Comparison of ENCODE assay signal across 8 cellular contexts in the genomic region with DNA sequence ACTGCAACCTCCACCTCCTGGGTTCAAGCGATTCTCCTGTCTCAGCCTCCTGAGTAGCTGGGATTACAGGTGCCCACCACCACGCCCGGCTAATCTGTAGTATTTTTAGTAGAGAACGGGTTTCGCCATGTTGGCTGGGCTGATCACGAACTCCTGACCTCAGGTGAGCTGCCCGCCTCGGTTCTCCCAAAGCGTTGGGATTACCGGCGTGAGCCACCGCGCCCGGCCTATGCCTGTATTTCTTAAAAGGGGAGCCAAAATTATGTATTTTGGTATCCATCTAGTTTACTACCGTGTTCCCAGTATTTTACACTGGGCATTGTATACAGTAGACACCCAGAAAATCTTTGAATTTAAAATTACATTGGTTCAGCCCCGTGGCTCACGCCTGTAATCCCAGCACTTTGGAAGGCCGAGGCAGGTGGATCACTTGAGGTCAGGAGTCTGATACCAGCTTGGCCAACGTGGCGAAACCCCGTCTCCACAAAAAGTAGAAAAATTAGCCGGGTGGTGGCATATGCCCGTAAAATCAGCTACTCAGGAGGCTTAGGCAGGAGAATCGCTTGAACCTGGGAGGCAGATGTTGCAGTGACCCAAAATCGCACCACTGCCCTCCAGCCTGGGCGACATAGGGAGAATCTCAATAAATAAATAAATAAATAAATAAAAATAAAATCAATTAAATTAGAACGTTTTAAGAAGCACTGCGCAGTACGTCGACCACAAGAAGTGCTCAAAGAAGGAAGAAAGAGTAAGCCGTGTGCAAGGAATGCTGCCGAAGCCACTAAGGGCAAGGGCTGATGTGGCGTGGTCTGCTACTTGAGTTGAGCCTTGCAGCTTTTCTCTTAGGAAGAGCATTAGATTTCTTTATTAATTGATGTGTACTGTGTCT. TPM values are rescaled to one million over a fixed set of nuclear protein-coding genes. Genes with fewer than 3 reads are reported as not detected.
DNase-seq lines count a peak whose midpoint lies in the region; ATAC-seq, FAIRE-seq and TF ChIP-seq lines count a peak whose summit lies in the region.

No MANE protein-coding gene starts in this region.

- CTCF ChIA-PET in K562 (lab: Yijun Ruan, JAX; ENCODE audit: low intra/inter-chr PET ratio): interaction anchor here (0.6 kb wide), 1 partner anchor 123 kb away, joined by 4 read pairs; no protein-coding TSS in a partner anchor

- no peak for TF ChIP-seq EP300 in K562 (IDR thresholded peaks at IDR 0.05; ENCODE audit: low read length)

- intact Hi-C loops in K562 (cut with micrococcal nuclease): no loop called here

- H3K36me3 ChIP-seq in KOPT-K1 (ENCODE audit: insufficient read depth, low read length): peaks cover 13% of the 10 kb centered on the region
- peaks cover 20% of the 10 kb centered on the region; the same call in 2 of the 3 replicates for H3K36me3 ChIP-seq in K562 (ENCODE audit: control insufficient read depth, insufficient read depth, low read length)
- peaks cover 0 to 11% of the 10 kb centered on the region in 2 donors for H3K36me3 ChIP-seq in muscle layer of duodenum (ENCODE audit: control insufficient read depth in 1 of 2, insufficient read depth in 2 of 2, low read length in 2 of 2)

- H3K9me3 ChIP-seq in KOPT-K1 (ENCODE audit: insufficient read depth, low read length, poor library complexity, severe bottlenecking): no peaks in the 10 kb centered on the region
- no peaks in the 10 kb centered on the region for H3K9me3 ChIP-seq in K562 (replicated peaks; ENCODE audit: control insufficient read depth, insufficient read depth, low read depth, low read length)
- no peaks in the 10 kb centered on the region for H3K9me3 ChIP-seq in muscle layer of duodenum (ENCODE audit: control insufficient read depth in 1 of 2, low read length in 2 of 2)

- in situ Hi-C loops in K562 (cut with MboI): no loop called here

- peak overlapping the region; percentile 15 to 87; a peak in 3 of 4 replicates for H3K9ac ChIP-seq in K562 (ENCODE audit: insufficient read depth in 1 of 2, low read depth in 2 of 2, low read length in 2 of 2)

- peak overlapping the region; percentile 96 for H3K27ac ChIP-seq in KOPT-K1 (ENCODE audit: low read depth, low read length, poor library complexity, severe bottlenecking)
- H3K27ac ChIP-seq in K562 (ENCODE audit: extremely low read depth, low read depth, low read length): peak overlapping the region; percentile 93
- H3K27ac ChIP-seq in muscle layer of duodenum (ENCODE audit: low read length): peak overlapping the region; percentile 100

- POLR2A ChIA-PET in K562 (lab: Yijun Ruan, JAX): interaction anchor here (0.8 to 4.9 kb wide), 12 partner anchors 11 to 164 kb away, joined by 3 to 67 read pairs (median 13); a partner anchor contains a TSS

- H2AFZ ChIP-seq in K562 (ENCODE audit: low read depth, low read length): peak overlapping the region; percentile 97

- no peak for TF ChIP-seq RAD21 in K562 (CRISPR knock-in tag; conservative IDR thresholded peaks at IDR 0.05 in 1 of 2, IDR thresholded peaks at IDR 0.05 in 1 of 2)

- no peak for FAIRE-seq in K562 (lab: Jason Lieb, UNC)

- no peak for TF ChIP-seq POLR2A in K562 (conservative IDR thresholded peaks at IDR 0.05)

- no peak for DNase-seq in AG09309 (ENCODE audit: low read depth)
- DNase-seq in K562 (ENCODE audit: extremely low read depth in 1 of 4, low spot score in 3 of 4): no peak
- DNase-seq in hepatic stellate cell (ENCODE audit: low spot score): no peak
- no peak for DNase-seq in hypothalamus (lab: John Stamatoyannopoulos, UW)

- peaks cover 19% of the 10 kb centered on the region for H4K20me1 ChIP-seq in K562 (replicated peaks; ENCODE audit: control insufficient read depth, insufficient read depth, low read length)

- H3K4me3 ChIP-seq in AG09309 (ENCODE audit: control insufficient read depth, low read depth, low read length) (peak overlapping the region; percentile 58), K562 (peak overlapping the region; percentile 48), muscle layer of duodenum (ENCODE audit: low read depth in 1 of 2, low read length in 2 of 2) (peak overlapping the region; percentile 87 to 97)

- BruUV-seq in K562 (replicated peaks; lab: Mats Ljungman, UMichigan): no TSS peak

- H3K27me3 ChIP-seq in K562 (ENCODE audit: control insufficient read depth in 2 of 2, insufficient read depth in 2 of 2, low read length in 2 of 2) (no peaks in the 10 kb centered on the region), muscle layer of duodenum (ENCODE audit: low read depth, low read length) (no peaks in the 10 kb centered on the region)

- H3K79me2 ChIP-seq in K562 (ENCODE audit: control insufficient read depth, insufficient read depth, low read length): peaks cover 33% of the 10 kb centered on the region

- H3K9me1 ChIP-seq in K562 (ENCODE audit: control insufficient read depth, insufficient read depth, low read length): no peaks in the 10 kb centered on the region

- 77% methylated on average over 32 of the region's 33 CpGs for WGBS in K562 (ENCODE audit: insufficient coverage, low coverage, missing lambda C conversion rate)

- H3K4me2 ChIP-seq in K562 (ENCODE audit: insufficient read depth, low read length): peak overlapping the region; percentile 96

- TF ChIP-seq CTCF in AG09309 (IDR thresholded peaks at IDR 0.05; ENCODE audit: control insufficient read depth, insufficient read depth, low read depth, low read length, missing control alignments) (no peak), K562 (IDR thresholded peaks at IDR 0.05 in 2 of 3, conservative IDR thresholded peaks at IDR 0.05 in 1 of 3; ENCODE audit: insufficient read depth in 2 of 3, low read depth in 1 of 3, low read length in 3 of 3) (no peak)

- H3K4me1 ChIP-seq in K562 (replicated peaks in 1 of 2; ENCODE audit: control insufficient read depth in 2 of 2, insufficient read depth in 2 of 2, low read length in 2 of 2) (peaks cover 14 to 15% of the 10 kb centered on the region in 2 experiments), muscle layer of duodenum (ENCODE audit: control insufficient read depth in 1 of 2, insufficient read depth in 2 of 2, low read length in 2 of 2) (peaks cover 16 to 30% of the 10 kb centered on the region in 2 donors)

- ATAC-seq in K562 (no peak), GM19035 (IDR thresholded peaks at IDR 0.05; ENCODE audit: unreplicated experiment) (no peak), HG03045 (IDR thresholded peaks at IDR 0.05; ENCODE audit: unreplicated experiment) (no peak)

TF ChIP-seq in K562, 482 proteins besides CTCF, POLR2A, EP300 and RAD21 (continues in another document):
- peak; percentile 86; the same call in 1 of the 2 replicates for TF ChIP-seq L3MBTL2 (IDR thresholded peaks at IDR 0.05)
- TF ChIP-seq TRIM24 (IDR thresholded peaks at IDR 0.05): no peak
- TF ChIP-seq JUN (IDR thresholded peaks at IDR 0.05; ENCODE audit: borderline replicate concordance, low read depth, low read length): no peak
- TF ChIP-seq JUN (CRISPR knock-in tag; IDR thresholded peaks at IDR 0.05; ENCODE audit: borderline replicate concordance): no peak
- TF ChIP-seq RCOR1 (IDR thresholded peaks at IDR 0.05; ENCODE audit: borderline replicate concordance in 1 of 2, low read depth in 2 of 2, low read length in 2 of 2): no peak
- TF ChIP-seq NBN (IDR thresholded peaks at IDR 0.05; ENCODE audit: low read depth): 0 out of 2 replicates have a peak, but pooled peaks have one; percentile 17
- TF ChIP-seq ETV5 (CRISPR knock-in tag; IDR thresholded peaks at IDR 0.05; ENCODE audit: low read depth): peak; percentile 54
- no peak for TF ChIP-seq MYC (IDR thresholded peaks at IDR 0.05; ENCODE audit: low read depth, low read length)
- no peak for TF ChIP-seq MYC (CRISPR knock-in tag; IDR thresholded peaks at IDR 0.05; ENCODE audit: borderline replicate concordance, low read depth)
- 0 out of 2 replicates have a peak, but pooled peaks have one; percentile 28 for TF ChIP-seq ZNF324 (CRISPR knock-in tag; IDR thresholded peaks at IDR 0.05)
- TF ChIP-seq, protein P1, sequence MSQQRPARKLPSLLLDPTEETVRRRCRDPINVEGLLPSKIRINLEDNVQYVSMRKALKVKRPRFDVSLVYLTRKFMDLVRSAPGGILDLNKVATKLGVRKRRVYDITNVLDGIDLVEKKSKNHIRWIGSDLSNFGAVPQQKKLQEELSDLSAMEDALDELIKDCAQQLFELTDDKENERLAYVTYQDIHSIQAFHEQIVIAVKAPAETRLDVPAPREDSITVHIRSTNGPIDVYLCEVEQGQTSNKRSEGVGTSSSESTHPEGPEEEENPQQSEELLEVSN (IDR thresholded peaks at IDR 0.05; ENCODE audit: borderline replicate concordance in 1 of 2, extremely low read depth in 1 of 2, insufficient read depth in 1 of 2, insufficient read length in 1 of 2, low read depth in 1 of 2, low read length in 1 of 2, poor library complexity in 1 of 2, severe bottlenecking in 1 of 2): peak in 1 of 2 experiments; percentile 51

RNA-seq across cellular contexts. Expression of a gene that starts 1.5 kb away (rescaled TPM):
- total RNA-seq in K562 (2011; cell fraction: chromatin; rRNA removed; ENCODE audit: low replicate concordance): 53.3 and 99.3 TPM in 2 replicates
- 40.0 and 45.4 TPM in 2 replicates for total RNA-seq in K562 (2011; cell fraction: nucleolus; rRNA removed)
- 40.3 and 53.6 TPM in 2 replicates for total RNA-seq in K562 (2011; cell fraction: nucleoplasm; rRNA removed)
- total RNA-seq in K562 (2014; rRNA removed) (67.9 and 70.5 TPM in 2 replicates), K562 (2014; rRNA removed; fragmentation: Illumina TruSeq; extraction: Trizol) (100 and 118 TPM in 2 replicates), K562 (2015; rRNA removed; fragmentation: Illumina TruSeq; extraction: Trizol) (125 and 128 TPM in 2 replicates), K562 (2021) (107 and 123 TPM in 2 replicates)
- polyA plus RNA-seq in K562 (2011; rRNA removed) (101 and 113 TPM in 2 replicates), K562 (2014; fragmentation: Illumina TruSeq; extraction: Trizol) (133 TPM in 2 replicates), K562 (2014; fragmentation: Nextera tagmentation; extraction: Ambion mirVana) (100 to 1,000 TPM in 1 of 2 experiments, 10 to 100 TPM in 1; 66.2 to 135 TPM), K562 (2014; rRNA removed) (76.9 and 99.0 TPM in 2 replicates)
- polyA plus RNA-seq in K562 (2011; cell fraction: cytosol; rRNA removed): 36.7 and 54.3 TPM in 2 replicates
- 58.5 and 65.3 TPM in 2 replicates for polyA plus RNA-seq in K562 (2011; cell fraction: nucleus; rRNA removed)
- polyA plus RNA-seq in K562 (2012): 61.1 and 64.3 TPM in 2 replicates
- 180 TPM in 2 replicates for polyA minus RNA-seq in K562 (2011; rRNA and poly(A)+ RNA removed)
- 49.1 and 81.3 TPM in 2 replicates for polyA minus RNA-seq in K562 (2011; cell fraction: cytosol; rRNA and poly(A)+ RNA removed)
- 29.9 and 65.6 TPM in 2 replicates for polyA minus RNA-seq in K562 (2011; cell fraction: nucleus; rRNA and poly(A)+ RNA removed)
